In genomic region chr6:121450242-121450641, GRCh38 we compare ENCODE assay signal across 30 cellular contexts. TPM values are rescaled to one million over a fixed set of nuclear protein-coding genes. Genes with fewer than 3 reads are reported as not detected.
"Had no signal": no experiment of that assay in that cellular context is flagged by ENCODE, and none has a peak within 500 bp of the region (broad histone marks: within the 10 kb centered on the region; RNA-seq: fewer than 3 reads in every experiment).

No MANE protein-coding gene starts in this region.

- DNase-seq: naive thymus-derived CD8-positive, alpha-beta T cell; occipital lobe; ovary; posterior cingulate gyrus; psoas muscle; right cardiac atrium; right lobe of liver; sigmoid colon; small intestine; spleen; stimulated activated CD4-positive, alpha-beta T cell treated with anti-CD3 and anti-CD28 coated beads, Interleukin-12 subunit alpha, Interleukin-12 subunit beta, amount 100 ng/mL, for 4 hours; stimulated activated CD4-positive, alpha-beta T cell treated with anti-CD3 and anti-CD28 coated beads, Interleukin-1b, Interleukin-23, amount 100 ng/mL, for 48 hours; stimulated activated CD4-positive, alpha-beta T cell treated with anti-CD3 and anti-CD28 coated beads, Interleukin-4, amount 100 ng/mL, for 1 hour; stimulated activated CD4-positive, alpha-beta T cell treated with anti-CD3 and anti-CD28 coated beads, Interleukin-4, amount 100 ng/mL, for 4 hours; stimulated activated CD8-positive, alpha-beta memory T cell treated with anti-CD3 and anti-CD28 coated beads, Interleukin-4, amount 100 ng/mL, for 48 hours; stimulated activated naive CD4-positive, alpha-beta T cell; stomach; thyroid gland; trophoblast cell; upper lobe of left lung had no signal

- H3K36me3 ChIP-seq: ovary, right lobe of liver had no signal

- H3K9ac ChIP-seq: neural progenitor cell, parathyroid adenoma had no signal

- H3K4me1 Mint-ChIP-seq: naive thymus-derived CD8-positive, alpha-beta T cell; neural progenitor cell; stimulated activated memory B cell treated with anti-CD40 and anti-IgM and Interleukin-4, amounts not matched to agents 10 μg/mL and 1 μg/mL and 100 μg/mL, for 72 hours had no signal

- FAIRE-seq: small intestine, urothelium cell line had no signal

- H3K4me2 ChIP-seq: neural progenitor cell had no signal

- H3K4me3 ChIP-seq: neural progenitor cell, ovary, psoas muscle, right lobe of liver, sigmoid colon, spleen, stomach, thoracic aorta, thyroid gland, tibial nerve, upper lobe of left lung, vagina had no signal

- H3K27me3 Mint-ChIP-seq: progenitor cell of endocrine pancreas; stimulated activated memory B cell treated with anti-CD40 and anti-IgM and Interleukin-4, amounts not matched to agents 10 μg/mL and 1 μg/mL and 100 μg/mL, for 72 hours had no signal

- H3K27ac ChIP-seq: neural progenitor cell, ovary, parathyroid adenoma, psoas muscle, right lobe of liver, sigmoid colon, spleen, stomach, thoracic aorta, thyroid gland, tibial nerve, upper lobe of left lung, vagina had no signal

- H2AFZ ChIP-seq: neural progenitor cell, parathyroid adenoma had no signal

- H3K9me3 ChIP-seq: ovary, psoas muscle, right lobe of liver, sigmoid colon, spleen, stomach, thoracic aorta, thyroid gland, tibial nerve, upper lobe of left lung, vagina had no signal

- H3K4me1 ChIP-seq: neural progenitor cell, psoas muscle, right lobe of liver, sigmoid colon, spleen, stomach, tibial nerve, upper lobe of left lung had no signal

- H3K9me3 Mint-ChIP-seq: naive thymus-derived CD8-positive, alpha-beta T cell; stimulated activated memory B cell treated with anti-CD40 and anti-IgM and Interleukin-4, amounts not matched to agents 10 μg/mL and 1 μg/mL and 100 μg/mL, for 72 hours; stimulated activated naive CD8-positive, alpha-beta T cell treated with anti-CD3 and anti-CD28 coated beads, Interleukin-15, Interleukin-2, amounts not matched to agents 100 ng/mL and 50 ng/mL, for 24 hours had no signal

- H3K79me2 ChIP-seq: parathyroid adenoma had no signal

- H3K27me3 ChIP-seq: neural progenitor cell, ovary, right lobe of liver, sigmoid colon, spleen, stomach, thyroid gland, tibial nerve, upper lobe of left lung, vagina had no signal

- H3K36me3 Mint-ChIP-seq: naive thymus-derived CD8-positive, alpha-beta T cell; natural killer cell treated with Interleukin-12 subunit alpha and Interleukin-12 subunit beta and Interleukin-15 and Interleukin-18, amount 100 ng/mL, for 72 hours; stimulated activated memory B cell treated with anti-CD40 and anti-IgM and Interleukin-4, amounts not matched to agents 10 μg/mL and 1 μg/mL and 100 μg/mL, for 72 hours had no signal

- H3K4me3 Mint-ChIP-seq: naive thymus-derived CD8-positive, alpha-beta T cell; natural killer cell treated with Interleukin-12 subunit alpha and Interleukin-12 subunit beta and Interleukin-15 and Interleukin-18, amount 100 ng/mL, for 72 hours; neural progenitor cell; stimulated activated memory B cell treated with anti-CD40 and anti-IgM and Interleukin-4, amounts not matched to agents 10 μg/mL and 1 μg/mL and 100 μg/mL, for 72 hours; stimulated activated naive CD8-positive, alpha-beta T cell treated with anti-CD3 and anti-CD28 coated beads, Interleukin-15, Interleukin-2, amounts not matched to agents 100 ng/mL and 50 ng/mL, for 24 hours had no signal

- H3K27ac Mint-ChIP-seq: naive thymus-derived CD8-positive, alpha-beta T cell; natural killer cell treated with Interleukin-12 subunit alpha and Interleukin-12 subunit beta and Interleukin-15 and Interleukin-18, amount 100 ng/mL, for 72 hours; neural progenitor cell; progenitor cell of endocrine pancreas; stimulated activated memory B cell treated with anti-CD40 and anti-IgM and Interleukin-4, amounts not matched to agents 10 μg/mL and 1 μg/mL and 100 μg/mL, for 72 hours; stimulated activated naive CD8-positive, alpha-beta T cell treated with anti-CD3 and anti-CD28 coated beads, Interleukin-15, Interleukin-2, amounts not matched to agents 100 ng/mL and 50 ng/mL, for 24 hours had no signal

- ATAC-seq: naive thymus-derived CD8-positive, alpha-beta T cell; natural killer cell treated with Interleukin-12 subunit alpha and Interleukin-12 subunit beta and Interleukin-15 and Interleukin-18, amount 100 ng/mL, for 72 hours; psoas muscle; right cardiac atrium; right lobe of liver; stimulated activated memory B cell treated with anti-CD40 and anti-IgM and Interleukin-4, amounts not matched to agents 10 μg/mL and 1 μg/mL and 100 μg/mL, for 72 hours had no signal

RNA-seq across cellular contexts. Expression of gene GJA1, which starts 14.8 kb away (rescaled TPM):
- total RNA-seq: naive thymus-derived CD8-positive, alpha-beta T cell; natural killer cell treated with Interleukin-12 subunit alpha and Interleukin-12 subunit beta and Interleukin-15 and Interleukin-18, amount 100 ng/mL, for 72 hours had no signal
- polyA plus RNA-seq: naive thymus-derived CD8-positive, alpha-beta T cell had no signal
